In the genomic region with DNA sequence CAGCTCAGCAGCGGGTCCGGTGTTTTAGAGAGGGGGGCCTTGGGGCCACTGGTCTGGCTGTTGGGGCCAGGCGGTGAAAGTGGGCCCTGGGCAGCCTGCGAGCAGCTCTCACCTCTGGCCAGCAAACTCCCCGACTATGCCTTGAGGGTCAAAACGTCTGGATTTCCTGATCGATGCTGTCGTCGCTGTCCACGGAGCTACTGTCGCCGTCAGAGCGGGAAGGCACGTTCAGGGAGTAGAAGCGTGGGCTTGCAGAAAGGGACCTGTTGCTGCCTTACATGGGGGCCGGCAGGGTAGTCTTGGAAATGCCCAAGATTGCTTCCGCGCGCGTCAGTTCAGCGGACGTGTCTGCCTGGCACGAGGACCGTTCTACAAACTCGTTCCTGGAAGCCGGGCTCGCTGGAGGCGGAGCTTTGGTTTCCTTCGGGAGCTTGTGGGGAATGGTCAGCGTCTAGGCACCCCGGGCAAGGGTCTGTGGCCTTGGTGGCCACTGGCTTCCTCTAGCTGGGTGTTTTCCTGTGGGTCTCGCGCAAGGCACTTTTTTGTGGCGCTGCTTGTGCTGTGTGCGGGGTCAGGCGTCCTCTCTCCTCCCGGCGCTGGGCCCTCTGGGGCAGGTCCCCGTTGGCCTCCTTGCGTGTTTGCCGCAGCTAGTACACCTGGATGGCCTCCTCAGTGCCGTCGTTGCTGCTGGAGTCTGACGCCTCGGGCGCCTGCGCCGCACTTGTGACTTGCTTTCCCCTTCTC, we compare ENCODE assay signal across 9 cellular contexts. TPM values are rescaled to one million over a fixed set of nuclear protein-coding genes. Genes with fewer than 3 reads are reported as not detected.
DNase-seq lines count a peak whose midpoint lies in the region; ATAC-seq and TF ChIP-seq lines count a peak whose summit lies in the region.
"Had no signal": no experiment of that assay in that cellular context is flagged by ENCODE, and none has a peak within 500 bp of the region (broad histone marks: within the 10 kb centered on the region; RNA-seq: fewer than 3 reads in every experiment).

No MANE protein-coding gene starts in this region.

- H3K9ac ChIP-seq in BLaER1 treated with 17β-estradiol and CSF1 and Interleukin-3, amounts not matched to agents 10 nM and 100 nM, result no peak overlapping the region

- no peak for TF ChIP-seq CTCF in esophagus muscularis mucosa (IDR thresholded peaks at IDR 0.05)
- TF ChIP-seq CTCF in omental fat pad (IDR thresholded peaks at IDR 0.05), result no peak

- H3K9me3 ChIP-seq in BLaER1 treated with 17β-estradiol and CSF1 and Interleukin-3, amounts not matched to agents 10 nM and 100 nM (replicated peaks in 1 of 11), result peaks cover 86 to 100% (median 96%) of the 10 kb centered on the region in 11 experiments
- H3K9me3 ChIP-seq in esophagus muscularis mucosa, result peaks cover 0 to 10% (median 4%) of the 10 kb centered on the region in 4 donors

- DNase-seq in activated CD4-positive, CD25-positive, alpha-beta regulatory T cell treated with anti-CD3 and anti-CD28 coated beads, Interleukin-2, amount 50 U/mL, for 72 hours, result peak; percentile 34
- DNase-seq in esophagus muscularis mucosa (ENCODE audit: extremely low spot score) (no peak), omental fat pad (ENCODE audit: low spot score) (no peak), NOMO-1 treated with dmso at 0.1 percent for 144 hours (lab: John Stamatoyannopoulos, UW; ENCODE audit: unreplicated experiment) (no peak), KBM-7 (no peak)

- in situ Hi-C loops in KBM-7 (cut with MboI; ENCODE audit: low pct_unique_long_range_greater_than_20kb, low sequenced_read_pairs), result no loop called here

- H3K4me1 ChIP-seq in BLaER1 treated with 17β-estradiol and CSF1 and Interleukin-3, amounts not matched to agents 10 nM and 100 nM, result peaks cover 6 to 16% (median 15%) of the 10 kb centered on the region in 10 experiments; a peak in 18 of 20 replicates
- peaks cover 0 to 13% (median 4%) of the 10 kb centered on the region in 4 donors for H3K4me1 ChIP-seq in esophagus muscularis mucosa

- peaks cover 83 to 100% (median 99%) of the 10 kb centered on the region in 11 experiments for H3K36me3 ChIP-seq in BLaER1 treated with 17β-estradiol and CSF1 and Interleukin-3, amounts not matched to agents 10 nM and 100 nM
- peaks cover 0 to 36% (median 27%) of the 10 kb centered on the region in 4 donors for H3K36me3 ChIP-seq in esophagus muscularis mucosa

- TF ChIP-seq POLR2A in esophagus muscularis mucosa (IDR thresholded peaks at IDR 0.05; ENCODE audit: low read depth), result no peak

- peak overlapping the region in 8 of 10 experiments; percentile 19 to 56 (median 38); a peak in 12 of 20 replicates for H3K4me3 ChIP-seq in BLaER1 treated with 17β-estradiol and CSF1 and Interleukin-3, amounts not matched to agents 10 nM and 100 nM
- H3K4me3 ChIP-seq in esophagus muscularis mucosa, result peak overlapping the region; percentile 38 to 45 (median 42)

- 80% methylated on average over 30 of the region's 48 CpGs for WGBS in esophagus muscularis mucosa

- H3K27me3 ChIP-seq in BLaER1 treated with 17β-estradiol and CSF1 and Interleukin-3, amounts not matched to agents 10 nM and 100 nM, result no peaks in the 10 kb centered on the region
- no peaks in the 10 kb centered on the region for H3K27me3 ChIP-seq in esophagus muscularis mucosa

- no peak for TF ChIP-seq EP300 in esophagus muscularis mucosa (IDR thresholded peaks at IDR 0.05)

- intact Hi-C loops in esophagus muscularis mucosa (cut with DNase I), result no loop called here

- H4K20me1 ChIP-seq in BLaER1 treated with 17β-estradiol and CSF1 and Interleukin-3, amounts not matched to agents 10 nM and 100 nM, result peaks cover 0 to 60% (median 10%) of the 10 kb centered on the region in 11 experiments; a peak in 12 of 22 replicates

- ATAC-seq in omental fat pad (ENCODE audit: low FRiP score) (peak; percentile 33), GM18517 (IDR thresholded peaks at IDR 0.05; ENCODE audit: unreplicated experiment) (no peak), GM18909 (IDR thresholded peaks at IDR 0.05; ENCODE audit: poor library complexity, unreplicated experiment) (no peak)

- no peak overlapping the region for H3K4me2 ChIP-seq in BLaER1 treated with 17β-estradiol and CSF1 and Interleukin-3, amounts not matched to agents 10 nM and 100 nM

- H3K27ac ChIP-seq in BLaER1 treated with 17β-estradiol and CSF1 and Interleukin-3, amounts not matched to agents 10 nM and 100 nM, result peak overlapping the region in 1 of 11 experiments; percentile 57; a peak in 1 of 22 replicates
- H3K27ac ChIP-seq in esophagus muscularis mucosa (replicated peaks in 1 of 4), result peak overlapping the region in 1 of 4 donors; percentile 60
- H3K27ac ChIP-seq: epithelial cell of prostate had no signal

RNA-seq across cellular contexts. Expression of gene RB1, which starts 15.3 kb away (rescaled TPM):
- total RNA-seq in esophagus muscularis mucosa (10 to 100 TPM; 28.4 to 33.2 (median 29.9) TPM), omental fat pad (10 to 100 TPM; 26.5 to 42.6 (median 37.5) TPM)
